In genomic region chr6:124393536-124393935, GRCh38 we compare ENCODE assay signal across 19 cellular contexts.
"Had no signal": no experiment of that assay in that cellular context is flagged by ENCODE, and none has a peak within 500 bp of the region (broad histone marks: within the 10 kb centered on the region; RNA-seq: fewer than 3 reads in every experiment).

No MANE protein-coding gene starts in this region.

- FAIRE-seq: keratinocyte, small intestine had no signal

- H3K9me3 ChIP-seq: prostate gland, transverse colon had no signal

- H3K36me3 Mint-ChIP-seq: activated naive CD8-positive, alpha-beta T cell had no signal

- H3K4me3 ChIP-seq: prostate gland, transverse colon had no signal

- H3K27ac ChIP-seq: prostate gland, transverse colon had no signal

- H3K27me3 ChIP-seq: transverse colon had no signal

- DNase-seq: activated CD4-positive, alpha-beta T cell treated with anti-CD3 and anti-CD28 coated beads for 4 hours; activated CD8-positive, alpha-beta memory T cell treated with anti-CD3 and anti-CD28 coated beads, Interleukin-2, amount 50 U/mL, for 48 hours; activated CD8-positive, alpha-beta T cell treated with anti-CD3 and anti-CD28 coated beads for 36 hours; activated gamma-delta T cell treated with Interleukin-2 at 50 U/mL for 16 hours; amygdala; cerebellar nuclear complex; effector memory CD8-positive, alpha-beta T cell; right cardiac atrium; small intestine; stimulated activated CD4-positive, alpha-beta T cell treated with anti-CD3 and anti-CD28 coated beads, Interleukin-4, amount 100 ng/mL, for 24 hours; stimulated activated naive CD8-positive, alpha-beta T cell treated with anti-CD3 and anti-CD28 coated beads, Interleukin-15, Interleukin-2, amounts not matched to agents 100 U/mL and 50 U/mL, for 24 hours; transverse colon had no signal

- H3K27me3 Mint-ChIP-seq: activated CD8-positive, alpha-beta T cell treated with anti-CD3 and anti-CD28 coated beads for 36 hours; dendritic cell treated with granulocyte-macrophage colony-stimulating factor and Interleukin-4, amounts not matched to agents 40 ng/mL and 50 ng/mL, for 4 days; effector memory CD8-positive, alpha-beta T cell had no signal

- ATAC-seq: activated CD8-positive, alpha-beta T cell treated with anti-CD3 and anti-CD28 coated beads for 36 hours; effector memory CD8-positive, alpha-beta T cell; left lobe of liver; right cardiac atrium; stimulated activated naive CD8-positive, alpha-beta T cell treated with anti-CD3 and anti-CD28 coated beads, Interleukin-15, Interleukin-2, amounts not matched to agents 100 U/mL and 50 U/mL, for 24 hours had no signal

- H3K36me3 ChIP-seq: prostate gland, transverse colon had no signal

- H3K4me1 ChIP-seq: prostate gland, transverse colon had no signal

- H3K4me1 Mint-ChIP-seq: neural crest cell had no signal

- H3K9me3 Mint-ChIP-seq: activated CD8-positive, alpha-beta T cell treated with anti-CD3 and anti-CD28 coated beads for 36 hours; T-helper 1 cell treated with Interleukin-12 subunit alpha and Interleukin-12 subunit beta and Interleukin-4 antibody, amounts not matched to agents 30 μg/mL and 1 μg/mL, for 36 hours had no signal

- H3K27ac Mint-ChIP-seq: activated CD8-positive, alpha-beta T cell treated with anti-CD3 and anti-CD28 coated beads for 36 hours; activated naive CD8-positive, alpha-beta T cell; dendritic cell treated with granulocyte-macrophage colony-stimulating factor and Interleukin-4, amounts not matched to agents 40 ng/mL and 50 ng/mL, for 4 days; effector memory CD8-positive, alpha-beta T cell; T-helper 1 cell treated with Interleukin-12 subunit alpha and Interleukin-12 subunit beta and Interleukin-4 antibody, amounts not matched to agents 30 μg/mL and 1 μg/mL, for 36 hours had no signal

- H3K4me3 Mint-ChIP-seq: activated CD8-positive, alpha-beta T cell treated with anti-CD3 and anti-CD28 coated beads for 36 hours; activated naive CD8-positive, alpha-beta T cell; dendritic cell treated with granulocyte-macrophage colony-stimulating factor and Interleukin-4, amounts not matched to agents 40 ng/mL and 50 ng/mL, for 4 days; effector memory CD8-positive, alpha-beta T cell; neural crest cell; T-helper 1 cell treated with Interleukin-12 subunit alpha and Interleukin-12 subunit beta and Interleukin-4 antibody, amounts not matched to agents 30 μg/mL and 1 μg/mL, for 36 hours had no signal
